ENCODE assay signal across 29 cellular contexts in genomic region chr15:31257286-31257685, GRCh38.
DNase-seq lines count a peak whose midpoint lies in the region; FAIRE-seq and TF ChIP-seq lines count a peak whose summit lies in the region.
"Had no signal": no experiment of that assay in that cellular context is flagged by ENCODE, and none has a peak within 500 bp of the region (broad histone marks: within the 10 kb centered on the region; RNA-seq: fewer than 3 reads in every experiment).

No MANE protein-coding gene starts in this region.

- H3K4me1 Mint-ChIP-seq in dendritic cell treated with granulocyte-macrophage colony-stimulating factor and Interleukin-4, amounts not matched to agents 40 ng/mL and 50 ng/mL, for 4 days (ENCODE audit: low read depth): peaks cover 71% of the 10 kb centered on the region

- peaks cover 53% of the 10 kb centered on the region for H3K4me1 ChIP-seq in MM.1S (ENCODE audit: low read length)
- peaks cover 61 to 69% of the 10 kb centered on the region in 2 experiments for H3K4me1 ChIP-seq in neutrophil (ENCODE audit: control insufficient read depth in 1 of 2, insufficient read depth in 1 of 2, low read depth in 1 of 2, low read length in 1 of 2)
- H3K4me1 ChIP-seq in small intestine (ENCODE audit: control insufficient read depth in 2 of 2, insufficient read depth in 1 of 2, low read depth in 1 of 2, low read length in 1 of 2): peaks cover 0 to 5% of the 10 kb centered on the region in 2 donors
- H3K4me1 ChIP-seq: body of pancreas, gastrocnemius medialis had no signal

- H3F3A ChIP-seq in MM.1S (ENCODE audit: insufficient read depth, low read length): peaks cover 33% of the 10 kb centered on the region

- peak; percentile 20 for DNase-seq in activated CD4-positive, CD25-positive, alpha-beta regulatory T cell treated with anti-CD3 and anti-CD28 coated beads, Interleukin-2, amount 50 U/mL, for 72 hours
- DNase-seq in activated CD4-positive, CD25-positive, alpha-beta regulatory T cell (lab: John Stamatoyannopoulos, UW): no peak
- DNase-seq in MM.1S: peak; percentile 46
- no peak for DNase-seq in head of caudate nucleus
- no peak for DNase-seq in NOMO-1 treated with dmso at 0.1 percent for 144 hours (lab: John Stamatoyannopoulos, UW; ENCODE audit: unreplicated experiment)
- no peak for DNase-seq in small intestine
- DNase-seq: activated effector memory CD4-positive, alpha-beta T cell treated with anti-CD3 and anti-CD28 coated beads, Interleukin-2, amount 50 U/mL, for 16 hours; activated T-cell treated with anti-CD3 and anti-CD28 coated beads, Interleukin-2, amount 50 U/mL, for 1 hour; body of pancreas; cerebellar nuclear complex; gastrocnemius medialis; KBM-7; left ventricle myocardium inferior; naive B cell; NCI-H1436 treated with DMSO at 0.1 percent for 48 hours; NCI-H446; NCI-H774; ovary; PC-3; SIG-M5; stimulated activated CD4-positive, alpha-beta T cell treated with anti-CD3 and anti-CD28 coated beads, Interleukin-1b, Interleukin-23, amount 100 ng/mL, for 48 hours had no signal

- H3K27me3 Mint-ChIP-seq in dendritic cell treated with granulocyte-macrophage colony-stimulating factor and Interleukin-4, amounts not matched to agents 40 ng/mL and 50 ng/mL, for 4 days: no peaks in the 10 kb centered on the region
- H3K27me3 Mint-ChIP-seq: naive B cell had no signal

- intact Hi-C loops in dendritic cell treated with granulocyte-macrophage colony-stimulating factor and Interleukin-4, amounts not matched to agents 40 ng/mL and 50 ng/mL, for 4 days (cut with micrococcal nuclease): no loop called here
- intact Hi-C loops in head of caudate nucleus (cut with DNase I): loop anchor here (5.0 kb wide), 1 partner anchor 40 kb away; no protein-coding TSS in a partner anchor

- H3K27me3 ChIP-seq in MM.1S (replicated peaks; ENCODE audit: insufficient read depth, low read length) (no peaks in the 10 kb centered on the region), neutrophil (no peaks in the 10 kb centered on the region), small intestine (ENCODE audit: control insufficient read depth in 2 of 2, insufficient read depth in 2 of 2, low read length in 2 of 2) (no peaks in the 10 kb centered on the region)
- H3K27me3 ChIP-seq: body of pancreas, dorsolateral prefrontal cortex, gastrocnemius medialis, ovary had no signal

- H3K9me3 ChIP-seq in MM.1S (replicated peaks; ENCODE audit: insufficient read depth, low read length): no peaks in the 10 kb centered on the region
- H3K9me3 ChIP-seq in neutrophil: no peaks in the 10 kb centered on the region
- H3K9me3 ChIP-seq in small intestine (ENCODE audit: control insufficient read depth, low read depth): no peaks in the 10 kb centered on the region
- H3K9me3 ChIP-seq: body of pancreas, gastrocnemius medialis, left ventricle myocardium inferior, ovary had no signal

- H2AFZ ChIP-seq in MM.1S (ENCODE audit: low read length): no peak overlapping the region

- no peak overlapping the region for H3K4me3 ChIP-seq in MM.1S (ENCODE audit: low read length)
- no peak overlapping the region for H3K4me3 ChIP-seq in neutrophil (ENCODE audit: low read depth in 1 of 2, low read length in 1 of 2)
- H3K4me3 ChIP-seq in small intestine (ENCODE audit: low read depth in 1 of 2, low read length in 2 of 2): no peak overlapping the region
- H3K4me3 ChIP-seq: body of pancreas, dorsolateral prefrontal cortex, gastrocnemius medialis, left ventricle myocardium inferior, ovary, smooth muscle cell had no signal

- H4K20me1 ChIP-seq in MM.1S (ENCODE audit: insufficient read depth, low read length): no peaks in the 10 kb centered on the region

- H3K27ac ChIP-seq in MM.1S (ENCODE audit: low read length) (peak overlapping the region; percentile 94), neutrophil (peak overlapping the region; percentile 21), small intestine (ENCODE audit: low read depth in 1 of 2, low read length in 1 of 2) (no peak overlapping the region)
- H3K27ac ChIP-seq: body of pancreas, dorsolateral prefrontal cortex, gastrocnemius medialis, left ventricle myocardium inferior, ovary had no signal

- no peak overlapping the region for H3K4me3 Mint-ChIP-seq in dendritic cell treated with granulocyte-macrophage colony-stimulating factor and Interleukin-4, amounts not matched to agents 40 ng/mL and 50 ng/mL, for 4 days
- H3K4me3 Mint-ChIP-seq: mesothelial cell of epicardium had no signal

- no peaks in the 10 kb centered on the region for H3K79me2 ChIP-seq in MM.1S (ENCODE audit: low read length)

- H3K4me2 ChIP-seq in MM.1S (ENCODE audit: low read depth, low read length): peak overlapping the region; percentile 77
- H3K4me2 ChIP-seq: smooth muscle cell had no signal

- no peaks in the 10 kb centered on the region for H3K9me2 ChIP-seq in MM.1S (replicated peaks; ENCODE audit: insufficient read depth, low read length)

- peak overlapping the region; percentile 73; the same call in 1 of the 2 replicates for H3K9ac ChIP-seq in MM.1S (ENCODE audit: low read length)

- H3K36me3 ChIP-seq in MM.1S (replicated peaks; ENCODE audit: insufficient read depth, low read length) (no peaks in the 10 kb centered on the region), neutrophil (no peaks in the 10 kb centered on the region), small intestine (ENCODE audit: control insufficient read depth in 2 of 2, insufficient read depth in 2 of 2, low read length in 2 of 2) (no peaks in the 10 kb centered on the region)
- H3K36me3 ChIP-seq: gastrocnemius medialis, left ventricle myocardium inferior, ovary had no signal

- TF ChIP-seq CTCF in MM.1S (IDR thresholded peaks at IDR 0.05; ENCODE audit: low read length): no peak
- TF ChIP-seq CTCF in neutrophil (IDR thresholded peaks at IDR 0.05): no peak

- H3K36me3 Mint-ChIP-seq in dendritic cell treated with granulocyte-macrophage colony-stimulating factor and Interleukin-4, amounts not matched to agents 40 ng/mL and 50 ng/mL, for 4 days (ENCODE audit: low read depth): no peaks in the 10 kb centered on the region
- H3K36me3 Mint-ChIP-seq: naive B cell had no signal

- H3K9me3 Mint-ChIP-seq in dendritic cell treated with granulocyte-macrophage colony-stimulating factor and Interleukin-4, amounts not matched to agents 40 ng/mL and 50 ng/mL, for 4 days: peaks cover 9% of the 10 kb centered on the region

- H3K27ac Mint-ChIP-seq in dendritic cell treated with granulocyte-macrophage colony-stimulating factor and Interleukin-4, amounts not matched to agents 40 ng/mL and 50 ng/mL, for 4 days: peak overlapping the region; percentile 32
- H3K27ac Mint-ChIP-seq: mesothelial cell of epicardium had no signal

- FAIRE-seq in small intestine (lab: Jason Lieb, UNC): no peak
- FAIRE-seq: G401.6, HTR-8/SVneo, islet of Langerhans had no signal

- WGBS in small intestine, 3 donors: 47 to 66% (median 52%) methylated on average over 1 of the region's 1 CpG

Comparison
In these comparisons a context has a peak if more than half of its experiments do, and no peak if none do; other contexts are left out.
1. DNase-seq: peak in activated CD4-positive, CD25-positive, alpha-beta regulatory T cell treated with anti-CD3 and anti-CD28 coated beads, Interleukin-2, amount 50 U/mL, for 72 hours (single experiment) and MM.1S (single experiment); none in activated CD4-positive, CD25-positive, alpha-beta regulatory T cell (0 of 4), head of caudate nucleus (0 of 42), NOMO-1 treated with dmso at 0.1 percent for 144 hours (single experiment) and small intestine (single experiment).
2. H3K27ac ChIP-seq: peak in MM.1S (single experiment) and neutrophil (single experiment); none in small intestine (0 of 2).